ENCODE assay signal across 23 cellular contexts in the genomic region with DNA sequence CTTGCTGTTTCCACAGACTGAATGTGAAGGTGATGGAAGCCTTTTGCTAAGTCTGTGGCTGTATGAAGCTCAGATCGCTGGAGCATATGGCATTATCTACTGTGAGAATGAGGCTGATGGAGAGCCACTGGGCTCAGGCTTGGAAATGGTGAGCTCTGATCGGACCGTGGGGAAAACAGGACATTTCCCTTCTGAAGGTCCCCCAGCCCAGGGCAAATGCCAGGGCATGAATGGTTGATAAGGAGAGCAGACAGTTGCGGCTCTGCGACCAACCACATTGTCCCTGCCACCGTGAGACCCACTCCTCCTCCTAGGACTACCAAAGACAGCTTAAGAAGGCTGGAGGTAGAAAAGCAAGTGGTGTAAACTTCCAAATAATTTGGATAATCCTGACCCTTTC.
"Had no signal": no experiment of that assay in that cellular context is flagged by ENCODE, and none has a peak within 500 bp of the region (broad histone marks: within the 10 kb centered on the region; RNA-seq: fewer than 3 reads in every experiment).

No MANE protein-coding gene starts in this region.

- ATAC-seq: activated T-cell treated with anti-CD3 and anti-CD28 coated beads, Interleukin-2, amount 50 U/mL, for 72 hours; gastrocnemius medialis; left cardiac atrium; stimulated activated naive B cell treated with anti-CD40 and anti-IgM and Interleukin-4, amounts not matched to agents 10 μg/mL and 1 μg/mL and 100 μg/mL, for 72 hours; upper lobe of right lung; WTC11 had no signal

- H3K27ac ChIP-seq: esophagus squamous epithelium, gastrocnemius medialis, sigmoid colon, upper lobe of right lung had no signal

- H3K9me3 Mint-ChIP-seq: activated naive CD4-positive, alpha-beta T cell treated with anti-CD3 and anti-CD28 coated beads for 36 hours; activated T-cell treated with anti-CD3 and anti-CD28 coated beads, Interleukin-2, amount 50 U/mL, for 72 hours; brain; nephron progenitor cell; stimulated activated naive B cell treated with anti-CD40 and anti-IgM and Interleukin-4, amounts not matched to agents 10 μg/mL and 1 μg/mL and 100 μg/mL, for 72 hours; WTC11 had no signal

- H3K36me3 Mint-ChIP-seq: brain; stimulated activated naive B cell treated with anti-CD40 and anti-IgM and Interleukin-4, amounts not matched to agents 10 μg/mL and 1 μg/mL and 100 μg/mL, for 72 hours; WTC11 had no signal

- H3K4me2 ChIP-seq: smooth muscle cell had no signal

- H3K36me3 ChIP-seq: esophagus squamous epithelium, gastrocnemius medialis, sigmoid colon, upper lobe of right lung had no signal

- DNase-seq: activated effector memory CD4-positive, alpha-beta T cell treated with Interleukin-2 at 50 U/mL for 16 hours; activated naive CD4-positive, alpha-beta T cell treated with anti-CD3 and anti-CD28 coated beads for 36 hours; activated T-cell treated with anti-CD3 and anti-CD28 coated beads, Interleukin-2, amount 50 U/mL, for 72 hours; aorta; dermis blood vessel endothelial cell; effector memory CD4-positive, alpha-beta T cell; esophagus squamous epithelium; gastrocnemius medialis; hypothalamus; left cardiac atrium; nephron progenitor cell; nucleus accumbens; sigmoid colon; stimulated activated CD4-positive, alpha-beta T cell treated with anti-CD3 and anti-CD28 coated beads, Interleukin-15, amount 100 ng/mL, for 24 hours; stimulated activated naive B cell treated with anti-CD40 and anti-IgM and Interleukin-4, amounts not matched to agents 10 μg/mL and 1 μg/mL and 100 μg/mL, for 72 hours; T-helper 9 cell; upper lobe of right lung had no signal

- H3K27ac Mint-ChIP-seq: activated naive CD4-positive, alpha-beta T cell treated with anti-CD3 and anti-CD28 coated beads for 36 hours; activated T-cell treated with anti-CD3 and anti-CD28 coated beads, Interleukin-2, amount 50 U/mL, for 72 hours; memory B cell; nephron progenitor cell; stimulated activated naive B cell treated with anti-CD40 and anti-IgM and Interleukin-4, amounts not matched to agents 10 μg/mL and 1 μg/mL and 100 μg/mL, for 72 hours; WTC11 had no signal

- FAIRE-seq: endothelial cell of umbilical vein, islet of Langerhans had no signal

- H3K27me3 ChIP-seq: esophagus squamous epithelium, gastrocnemius medialis, sigmoid colon, upper lobe of right lung had no signal

- H3K4me3 ChIP-seq: esophagus squamous epithelium, gastrocnemius medialis, sigmoid colon, smooth muscle cell, upper lobe of right lung had no signal

- H3K4me3 Mint-ChIP-seq: activated naive CD4-positive, alpha-beta T cell treated with anti-CD3 and anti-CD28 coated beads for 36 hours; activated T-cell treated with anti-CD3 and anti-CD28 coated beads, Interleukin-2, amount 50 U/mL, for 72 hours; memory B cell; nephron progenitor cell; stimulated activated naive B cell treated with anti-CD40 and anti-IgM and Interleukin-4, amounts not matched to agents 10 μg/mL and 1 μg/mL and 100 μg/mL, for 72 hours; WTC11 had no signal

- H3K9me3 ChIP-seq: esophagus squamous epithelium, gastrocnemius medialis, sigmoid colon, upper lobe of right lung had no signal
